In genomic region chr4:7151668-7152227, GRCh38 we compare ENCODE assay signal across 1 cellular context.
TF ChIP-seq lines count a peak whose summit lies in the region.

No MANE protein-coding gene starts in this region.

TF ChIP-seq in A549, 52 proteins besides CTCF, POLR2A, EP300 and RAD21:
- no peak for TF ChIP-seq FOSL2 (IDR thresholded peaks at IDR 0.05)
- no peak for TF ChIP-seq FOSL2 (CRISPR knock-in tag; IDR thresholded peaks at IDR 0.05)
- no peak for TF ChIP-seq HOXB13 (CRISPR knock-in tag; IDR thresholded peaks at IDR 0.05; ENCODE audit: low read depth)
- no peak for TF ChIP-seq NPAS2 (CRISPR knock-in tag; IDR thresholded peaks at IDR 0.05; ENCODE audit: borderline replicate concordance)
- TF ChIP-seq EHF (CRISPR knock-in tag; IDR thresholded peaks at IDR 0.05): no peak
- TF ChIP-seq CEBPB (IDR thresholded peaks at IDR 0.05): no peak
- no peak for TF ChIP-seq USF2 (IDR thresholded peaks at IDR 0.05)
- no peak for TF ChIP-seq ELK1 (IDR thresholded peaks at IDR 0.05; ENCODE audit: low read depth, low read length)
- no peak for TF ChIP-seq ZC3H11A (IDR thresholded peaks at IDR 0.05)
- TF ChIP-seq FOSB (CRISPR knock-in tag; IDR thresholded peaks at IDR 0.05): no peak
- no peak for TF ChIP-seq E2F6 (IDR thresholded peaks at IDR 0.05; ENCODE audit: borderline replicate concordance, low read depth)
- TF ChIP-seq CHD2 (IDR thresholded peaks at IDR 0.05; ENCODE audit: low read length, partially characterized antibody): no peak
- TF ChIP-seq MAX (IDR thresholded peaks at IDR 0.05): no peak
TF ChIP-seq in A549: peak in this region for 0.
